In the genomic region with DNA sequence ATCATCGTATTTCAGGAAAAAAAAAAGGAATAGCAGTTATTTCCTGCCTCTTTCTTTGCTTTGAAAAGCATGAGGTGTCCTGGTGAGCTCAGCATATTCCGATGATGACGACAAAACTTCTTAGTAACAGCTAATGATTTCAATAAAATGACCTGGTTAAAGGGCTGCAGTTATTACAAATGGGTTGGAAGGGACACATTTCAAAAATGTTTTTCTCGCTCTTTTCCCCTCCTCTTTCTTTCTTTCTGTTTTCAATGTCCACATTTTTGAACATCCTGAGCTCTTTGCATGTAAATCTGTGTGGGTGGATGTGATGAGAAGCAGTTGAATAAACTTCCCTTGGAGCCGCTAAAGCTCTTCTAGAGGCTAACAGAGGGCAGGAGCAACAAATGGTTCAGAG, we compare ENCODE assay signal across 22 cellular contexts.
DNase-seq lines count a peak whose midpoint lies in the region; ATAC-seq and TF ChIP-seq lines count a peak whose summit lies in the region.
"Had no signal": no experiment of that assay in that cellular context is flagged by ENCODE, and none has a peak within 500 bp of the region (broad histone marks: within the 10 kb centered on the region; RNA-seq: fewer than 3 reads in every experiment).

No MANE protein-coding gene starts in this region.

- H3K4me2 ChIP-seq in neural progenitor cell = peak overlapping the region; percentile 15
- H3K4me2 ChIP-seq: A549 had no signal

- DNase-seq in EH (ENCODE audit: low read depth) (peak; percentile 21), astrocyte of the hippocampus (ENCODE audit: low read depth, low spot score) (peak; percentile 25), fibroblast of mammary gland (ENCODE audit: low read depth) (peak; percentile 41), neural progenitor cell (ENCODE audit: low spot score) (no peak), globus pallidus (ENCODE audit: low spot score) (no peak), UCSD-AML1 (lab: John Stamatoyannopoulos, UW; ENCODE audit: unreplicated experiment) (no peak)
- DNase-seq in activated naive CD4-positive, alpha-beta T cell treated with anti-CD3 and anti-CD28 coated beads, Interleukin-2, amount 50 U/mL, for 72 hours (ENCODE audit: low spot score in 2 of 2) = no peak
- DNase-seq: activated CD4-positive, alpha-beta T cell treated with anti-CD3 and anti-CD28 coated beads for 48 hours; activated T-cell treated with anti-CD3 and anti-CD28 coated beads, Interleukin-2, amount 50 U/mL, for 72 hours; Caco-2; NCI-H2081; NCI-H510A; nucleus accumbens; SJCRH30; stimulated activated CD4-positive, alpha-beta T cell treated with anti-CD3 and anti-CD28 coated beads, Interleukin-12 subunit alpha, Interleukin-12 subunit beta, amount 100 ng/mL, for 4 hours; T-cell; trophoblast cell had no signal

- no peaks in the 10 kb centered on the region for H3K79me2 ChIP-seq in neural progenitor cell (ENCODE audit: low read depth)

- peaks cover 11% of the 10 kb centered on the region for H3K4me1 Mint-ChIP-seq in neural progenitor cell

- no peak for ATAC-seq in GM18520 (IDR thresholded peaks at IDR 0.05; ENCODE audit: unreplicated experiment)
- no peak for ATAC-seq in activated naive CD4-positive, alpha-beta T cell treated with anti-CD3 and anti-CD28 coated beads, Interleukin-2, amount 50 U/mL, for 72 hours
- ATAC-seq: A549; activated T-cell treated with anti-CD3 and anti-CD28 coated beads, Interleukin-2, amount 50 U/mL, for 72 hours; T-cell had no signal

- peaks cover 20% of the 10 kb centered on the region for H3K4me1 ChIP-seq in neural progenitor cell
- H3K4me1 ChIP-seq: Caco-2 had no signal

- no peaks in the 10 kb centered on the region for H3K36me3 ChIP-seq in neural progenitor cell
- H3K36me3 ChIP-seq: SJCRH30 had no signal

- H2AFZ ChIP-seq in neural progenitor cell (replicated peaks) = peak overlapping the region; percentile 53

- no peak overlapping the region for H3K9ac ChIP-seq in neural progenitor cell

- H4K20me1 ChIP-seq in neural progenitor cell (ENCODE audit: low read depth) = no peaks in the 10 kb centered on the region

- H3K4me3 ChIP-seq in fibroblast of mammary gland (ENCODE audit: control insufficient read depth, low read depth, low read length) (no peak overlapping the region), neural progenitor cell (no peak overlapping the region)
- H3K4me3 ChIP-seq: A549, coronary artery, SJCRH30 had no signal

- TF ChIP-seq CTCF in fibroblast of mammary gland (conservative IDR thresholded peaks at IDR 0.05; ENCODE audit: control insufficient read depth, insufficient read depth, low read depth, low read length) (no peak), neural progenitor cell (IDR thresholded peaks at IDR 0.05) (no peak)

- H3K27me3 ChIP-seq in neural progenitor cell = no peaks in the 10 kb centered on the region
- H3K27me3 ChIP-seq: SJCRH30 had no signal

- H3K27me3 Mint-ChIP-seq in neural progenitor cell (ENCODE audit: insufficient read depth, low read depth) = peaks cover 4% of the 10 kb centered on the region
- H3K27me3 Mint-ChIP-seq: activated naive CD4-positive, alpha-beta T cell treated with anti-CD3 and anti-CD28 coated beads, Interleukin-2, amount 50 U/mL, for 24 hours; IgD-negative memory B cell; T-cell had no signal

- no peaks in the 10 kb centered on the region for H3K9me3 ChIP-seq in neural progenitor cell (ENCODE audit: low read depth)
- H3K9me3 ChIP-seq: A549, Caco-2, SJCRH30 had no signal

- peak overlapping the region; percentile 39 for H3K27ac Mint-ChIP-seq in neural progenitor cell
- H3K27ac Mint-ChIP-seq in activated naive CD4-positive, alpha-beta T cell treated with anti-CD3 and anti-CD28 coated beads, Interleukin-2, amount 50 U/mL, for 72 hours = no peak overlapping the region
- H3K27ac Mint-ChIP-seq: activated naive CD4-positive, alpha-beta T cell treated with anti-CD3 and anti-CD28 coated beads, Interleukin-2, amount 50 U/mL, for 24 hours; IgD-negative memory B cell; T-cell had no signal

- no peaks in the 10 kb centered on the region for H3K9me3 Mint-ChIP-seq in neural progenitor cell
- no peaks in the 10 kb centered on the region for H3K9me3 Mint-ChIP-seq in activated naive CD4-positive, alpha-beta T cell treated with anti-CD3 and anti-CD28 coated beads, Interleukin-2, amount 50 U/mL, for 72 hours
- H3K9me3 Mint-ChIP-seq: activated naive CD4-positive, alpha-beta T cell treated with anti-CD3 and anti-CD28 coated beads, Interleukin-2, amount 50 U/mL, for 24 hours; T-cell had no signal

- H3K27ac ChIP-seq in neural progenitor cell = no peak overlapping the region
- H3K27ac ChIP-seq: A549, coronary artery, SJCRH30 had no signal

- no peaks in the 10 kb centered on the region for H3K36me3 Mint-ChIP-seq in neural progenitor cell
- H3K36me3 Mint-ChIP-seq in activated naive CD4-positive, alpha-beta T cell treated with anti-CD3 and anti-CD28 coated beads, Interleukin-2, amount 50 U/mL, for 72 hours = no peaks in the 10 kb centered on the region
- H3K36me3 Mint-ChIP-seq: activated naive CD4-positive, alpha-beta T cell treated with anti-CD3 and anti-CD28 coated beads, Interleukin-2, amount 50 U/mL, for 24 hours; IgD-negative memory B cell; T-cell had no signal

- peak overlapping the region; percentile 7 for H3K4me3 Mint-ChIP-seq in neural progenitor cell
- H3K4me3 Mint-ChIP-seq: activated naive CD4-positive, alpha-beta T cell treated with anti-CD3 and anti-CD28 coated beads, Interleukin-2, amount 50 U/mL, for 24 hours; activated T-cell treated with anti-CD3 and anti-CD28 coated beads, Interleukin-2, amount 50 U/mL, for 72 hours; IgD-negative memory B cell; T-cell had no signal

- no peaks in the 10 kb centered on the region for H3F3A ChIP-seq in neural progenitor cell (ENCODE audit: low read depth)

Comparison
In these comparisons a context has a peak if more than half of its experiments do, and no peak if none do; other contexts are left out.
1. DNase-seq: peak in EH (single experiment), astrocyte of the hippocampus (single experiment) and fibroblast of mammary gland (single experiment); none in neural progenitor cell (single experiment), activated naive CD4-positive, alpha-beta T cell treated with anti-CD3 and anti-CD28 coated beads, Interleukin-2, amount 50 U/mL, for 72 hours (0 of 2), globus pallidus (single experiment) and UCSD-AML1 (single experiment).